Comparison of ENCODE assay signal across 10 cellular contexts in genomic region chr6:149965191-149966020, GRCh38. TPM values are rescaled to one million over a fixed set of nuclear protein-coding genes. Genes with fewer than 3 reads are reported as not detected.
DNase-seq lines count a peak whose midpoint lies in the region; ATAC-seq and TF ChIP-seq lines count a peak whose summit lies in the region.
"Had no signal": no experiment of that assay in that cellular context is flagged by ENCODE, and none has a peak within 500 bp of the region (broad histone marks: within the 10 kb centered on the region; RNA-seq: fewer than 3 reads in every experiment).

No MANE protein-coding gene starts in this region.

- DNase-seq in NCI-H146 (lab: John Stamatoyannopoulos, UW) (peak; percentile 31), NCI-H146 treated with DMSO at 0.1 percent for 48 hours (lab: John Stamatoyannopoulos, UW; ENCODE audit: unreplicated experiment) (no peak), suprapubic skin (ENCODE audit: low spot score in 2 of 2) (peak in 1 of 2 donors; percentile 78), NCI-H2171 (lab: John Stamatoyannopoulos, UW) (no peak), aorta (no peak)

- peak overlapping the region; percentile 96 for H3K4me3 Mint-ChIP-seq in activated naive CD4-positive, alpha-beta T cell treated with anti-CD3 and anti-CD28 coated beads, Interleukin-2, amount 50 U/mL, for 24 hours

- peaks cover 51% of the 10 kb centered on the region for H3K27me3 Mint-ChIP-seq in activated naive CD4-positive, alpha-beta T cell treated with anti-CD3 and anti-CD28 coated beads, Interleukin-2, amount 50 U/mL, for 24 hours

- intact Hi-C loops in aorta (cut with DNase I): no loop called here

- TF ChIP-seq EP300 in suprapubic skin (IDR thresholded peaks at IDR 0.05): no peak

- peaks cover 30% of the 10 kb centered on the region for H3K4me1 Mint-ChIP-seq in activated naive CD4-positive, alpha-beta T cell treated with anti-CD3 and anti-CD28 coated beads, Interleukin-2, amount 50 U/mL, for 24 hours

- H3K4me3 ChIP-seq in iPS-18c (ENCODE audit: insufficient read depth, low read depth, low read length): peak overlapping the region; percentile 62; the same call in 1 of the 2 replicates
- H3K4me3 ChIP-seq in suprapubic skin: peak overlapping the region; percentile 54
- no peak overlapping the region for H3K4me3 ChIP-seq in aorta (ENCODE audit: low read length in 2 of 2)
- H3K4me3 ChIP-seq: A549 had no signal

- H3K27me3 ChIP-seq in suprapubic skin (peaks cover 86% of the 10 kb centered on the region), aorta (ENCODE audit: control insufficient read depth in 1 of 2, insufficient read depth in 2 of 2, low read length in 1 of 2) (peaks cover 0 to 2% of the 10 kb centered on the region in 2 donors)

- H3K4me1 ChIP-seq in suprapubic skin (peaks cover 24% of the 10 kb centered on the region), aorta (ENCODE audit: control insufficient read depth in 1 of 2, insufficient read depth in 2 of 2, low read length in 2 of 2) (no peaks in the 10 kb centered on the region)

- 20% methylated on average over 38 of the region's 38 CpGs for WGBS in suprapubic skin
- WGBS in aorta, 2 donors: 25 to 27% methylated on average over 33 to 38 of the region's 38 CpGs

- no peaks in the 10 kb centered on the region for H3K36me3 Mint-ChIP-seq in activated naive CD4-positive, alpha-beta T cell treated with anti-CD3 and anti-CD28 coated beads, Interleukin-2, amount 50 U/mL, for 24 hours

- no peak for ATAC-seq in HG02623 (IDR thresholded peaks at IDR 0.05; ENCODE audit: unreplicated experiment)
- no peak for ATAC-seq in aorta (ENCODE audit: low FRiP score)
- ATAC-seq: A549 had no signal

- no peak for TF ChIP-seq POLR2A in suprapubic skin (IDR thresholded peaks at IDR 0.05)

- H3K9me3 ChIP-seq in iPS-18c (ENCODE audit: control insufficient read depth, insufficient read depth, low read length) (peaks cover 5% of the 10 kb centered on the region), suprapubic skin (no peaks in the 10 kb centered on the region), aorta (ENCODE audit: control insufficient read depth, low read length) (no peaks in the 10 kb centered on the region)
- H3K9me3 ChIP-seq: A549, adrenal gland had no signal

- TF ChIP-seq CTCF in suprapubic skin (IDR thresholded peaks at IDR 0.05): no peak

- H3K9me3 Mint-ChIP-seq in activated naive CD4-positive, alpha-beta T cell treated with anti-CD3 and anti-CD28 coated beads, Interleukin-2, amount 50 U/mL, for 24 hours: no peaks in the 10 kb centered on the region

- no peaks in the 10 kb centered on the region for H3K36me3 ChIP-seq in suprapubic skin
- H3K36me3 ChIP-seq in aorta (ENCODE audit: control insufficient read depth in 1 of 2, insufficient read depth in 2 of 2, low read length in 1 of 2): no peaks in the 10 kb centered on the region
- H3K36me3 ChIP-seq: adrenal gland had no signal

- H3K27ac ChIP-seq in suprapubic skin (no peak overlapping the region), aorta (ENCODE audit: low read depth in 1 of 2, low read length in 2 of 2) (no peak overlapping the region)
- H3K27ac ChIP-seq: A549, adrenal gland had no signal

- peak overlapping the region; percentile 55 for H3K27ac Mint-ChIP-seq in activated naive CD4-positive, alpha-beta T cell treated with anti-CD3 and anti-CD28 coated beads, Interleukin-2, amount 50 U/mL, for 24 hours

RNA-seq across cellular contexts. Expression of gene ULBP1, which starts 1.7 kb away (rescaled TPM):
- total RNA-seq in suprapubic skin: under 1 TPM in 2 of 4 donors, not detected in 2; 0.34 to 0.47 TPM
- under 1 TPM in 1 of 2 donors, not detected in 1; 0.13 TPM for total RNA-seq in aorta
- under 1 TPM in 1 of 2 donors, not detected in 1; 0.38 TPM for polyA plus RNA-seq in aorta

RNA-seq across cellular contexts. Expression of gene ULBP2, which starts 23.6 kb away (rescaled TPM):
- total RNA-seq in suprapubic skin (under 1 TPM in 2 of 4 donors, not detected in 2; 0.76 to 0.95 TPM), aorta (under 1 TPM; 0.66 to 0.68 TPM)
- under 1 TPM in 1 of 2 donors, not detected in 1; 0.36 TPM for polyA plus RNA-seq in aorta

RNA-seq across cellular contexts. Expression of gene RAET1G, which starts 42.5 kb away (rescaled TPM):
- total RNA-seq in suprapubic skin (1 to 10 TPM; 1.9 to 5.8 (median 4.5) TPM), aorta (under 1 TPM in 1 of 2 donors, not detected in 1; 0.99 TPM)
- under 1 TPM in 1 of 2 donors, not detected in 1; 0.64 TPM for polyA plus RNA-seq in aorta

RNA-seq across cellular contexts. Expression of gene RAET1L, which starts 59.9 kb away (rescaled TPM):
- total RNA-seq in suprapubic skin: 1 to 10 TPM; 1.6 to 8.0 (median 4.2) TPM
- total RNA-seq in aorta: not detected
- not detected for polyA plus RNA-seq in aorta
- total RNA-seq: adrenal gland had no signal
- polyA plus RNA-seq: adrenal gland had no signal

Comparison
In these comparisons a context has a peak if more than half of its experiments do, and no peak if none do; other contexts are left out.
1. H3K4me3 ChIP-seq: peak in iPS-18c (single experiment) and suprapubic skin (single experiment); none in aorta (0 of 2).